ENCODE assay signal across 21 cellular contexts in the genomic region with DNA sequence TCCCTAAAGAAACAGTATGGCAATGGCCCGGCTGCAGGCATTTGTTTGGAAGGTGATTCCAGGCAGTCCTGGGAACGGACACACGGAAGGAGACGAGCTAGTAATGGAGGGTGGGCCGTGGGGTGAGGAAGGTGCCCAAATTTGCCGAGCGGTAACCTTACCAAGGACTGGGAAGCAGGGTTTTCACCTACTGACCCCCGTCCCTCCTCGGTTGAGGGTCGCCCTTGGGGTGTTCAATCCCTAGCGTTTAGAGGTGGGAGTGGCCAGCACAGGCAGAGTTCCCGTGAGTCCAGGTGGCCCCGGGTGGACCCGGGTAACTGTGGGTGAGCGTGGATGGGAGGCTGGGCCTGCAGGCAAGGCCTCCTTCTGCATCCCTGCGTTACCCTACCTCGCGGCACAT.
DNase-seq lines count a peak whose midpoint lies in the region; ATAC-seq, FAIRE-seq and TF ChIP-seq lines count a peak whose summit lies in the region.
"Had no signal": no experiment of that assay in that cellular context is flagged by ENCODE, and none has a peak within 500 bp of the region (broad histone marks: within the 10 kb centered on the region; RNA-seq: fewer than 3 reads in every experiment).

No MANE protein-coding gene starts in this region.

- no peaks in the 10 kb centered on the region for H3K4me1 Mint-ChIP-seq in activated naive CD8-positive, alpha-beta T cell treated with anti-CD3 and anti-CD28 coated beads, Interleukin-2, amount 50 U/mL, for 24 hours
- H3K4me1 Mint-ChIP-seq in activated naive CD8-positive, alpha-beta T cell treated with anti-CD3 and anti-CD28 coated beads for 36 hours: no peaks in the 10 kb centered on the region
- H3K4me1 Mint-ChIP-seq: B cell; CD4-positive, CD25-positive, alpha-beta regulatory T cell had no signal

- no peak overlapping the region for H2BK15ac ChIP-seq in neuronal stem cell (ENCODE audit: low read length)

- H3K9ac ChIP-seq in kidney (ENCODE audit: low read length in 2 of 2) (no peak overlapping the region), neuronal stem cell (ENCODE audit: low read depth, low read length, poor library complexity) (no peak overlapping the region)
- H3K9ac ChIP-seq: BLaER1 had no signal

- no peak for TF ChIP-seq POLR2A in body of pancreas (IDR thresholded peaks at IDR 0.05)

- H3K14ac ChIP-seq in neuronal stem cell (ENCODE audit: low read length): no peak overlapping the region

- no peak overlapping the region for H2BK12ac ChIP-seq in neuronal stem cell (ENCODE audit: low read length)

- FAIRE-seq in kidney (lab: Jason Lieb, UNC): no peak
- FAIRE-seq: A204.1, G401.6, GM12892 had no signal

- no peak overlapping the region for H2BK5ac ChIP-seq in neuronal stem cell (ENCODE audit: low read length)

- H3K27me3 Mint-ChIP-seq in activated naive CD8-positive, alpha-beta T cell treated with anti-CD3 and anti-CD28 coated beads, Interleukin-2, amount 50 U/mL, for 24 hours: no peaks in the 10 kb centered on the region
- H3K27me3 Mint-ChIP-seq in activated naive CD8-positive, alpha-beta T cell treated with anti-CD3 and anti-CD28 coated beads for 36 hours: no peaks in the 10 kb centered on the region
- H3K27me3 Mint-ChIP-seq: B cell; CD4-positive, CD25-positive, alpha-beta regulatory T cell had no signal

- no peak overlapping the region for H2BK120ac ChIP-seq in neuronal stem cell (ENCODE audit: low read depth, low read length)

- no CpG with 5 or more reads among the region's 18 CpGs for WGBS in neuronal stem cell (ENCODE audit: extremely low coverage in 2 of 2, insufficient read length in 2 of 2, insufficient replicate concordance in 1 of 2), 2 donors
- 79 to 88% methylated on average over 18 of the region's 18 CpGs for WGBS in body of pancreas, 2 donors

- no peaks in the 10 kb centered on the region for H3K36me3 Mint-ChIP-seq in activated naive CD8-positive, alpha-beta T cell treated with anti-CD3 and anti-CD28 coated beads, Interleukin-2, amount 50 U/mL, for 24 hours (ENCODE audit: low read depth)
- H3K36me3 Mint-ChIP-seq in activated naive CD8-positive, alpha-beta T cell treated with anti-CD3 and anti-CD28 coated beads for 36 hours: no peaks in the 10 kb centered on the region
- H3K36me3 Mint-ChIP-seq: CD4-positive, CD25-positive, alpha-beta regulatory T cell; CD8-positive, alpha-beta T cell had no signal

- no peak overlapping the region for H3K4me2 ChIP-seq in neuronal stem cell (ENCODE audit: insufficient read depth, low read length, poor library complexity, severe bottlenecking)

- TF ChIP-seq CTCF in kidney (IDR thresholded peaks at IDR 0.05; ENCODE audit: borderline replicate concordance, extremely low read depth, insufficient read depth) (no peak), body of pancreas (IDR thresholded peaks at IDR 0.05) (no peak)

- no peak overlapping the region for H3K23ac ChIP-seq in neuronal stem cell (ENCODE audit: low read depth, low read length, poor library complexity)

- intact Hi-C loops in kidney (cut with DNase I) (no loop called here), body of pancreas (cut with DNase I) (no loop called here)

- H4K8ac ChIP-seq in neuronal stem cell (ENCODE audit: low read depth, low read length): no peak overlapping the region

- H3K4me3 ChIP-seq in kidney (ENCODE audit: low read length in 2 of 2) (no peak overlapping the region), neuronal stem cell (ENCODE audit: low read length in 2 of 2) (no peak overlapping the region), body of pancreas (no peak overlapping the region)
- H3K4me3 ChIP-seq: BLaER1 had no signal

- H3K27ac Mint-ChIP-seq in activated naive CD8-positive, alpha-beta T cell treated with anti-CD3 and anti-CD28 coated beads, Interleukin-2, amount 50 U/mL, for 24 hours: no peak overlapping the region
- H3K27ac Mint-ChIP-seq in activated naive CD8-positive, alpha-beta T cell treated with anti-CD3 and anti-CD28 coated beads for 36 hours: no peak overlapping the region
- H3K27ac Mint-ChIP-seq: B cell; CD4-positive, CD25-positive, alpha-beta regulatory T cell; CD8-positive, alpha-beta T cell had no signal

- peaks cover 2% of the 10 kb centered on the region for H3K9me3 Mint-ChIP-seq in activated naive CD8-positive, alpha-beta T cell treated with anti-CD3 and anti-CD28 coated beads, Interleukin-2, amount 50 U/mL, for 24 hours
- no peaks in the 10 kb centered on the region for H3K9me3 Mint-ChIP-seq in activated naive CD8-positive, alpha-beta T cell treated with anti-CD3 and anti-CD28 coated beads for 36 hours

- no peak for DNase-seq in activated naive CD8-positive, alpha-beta T cell treated with anti-CD3 and anti-CD28 coated beads, Interleukin-2, amount 50 U/mL, for 24 hours
- no peak for DNase-seq in activated naive CD8-positive, alpha-beta T cell treated with anti-CD3 and anti-CD28 coated beads for 36 hours
- DNase-seq in kidney (peak; percentile 46), neuronal stem cell (ENCODE audit: low spot score) (no peak), HPDE6-E6E7 (ENCODE audit: extremely low spot score) (no peak), body of pancreas (no peak)
- DNase-seq: Caco-2; CD4-positive, CD25-positive, alpha-beta regulatory T cell; CD8-positive, alpha-beta T cell; DMS153; DND-41; GOT3; H9 had no signal

- H2AFZ ChIP-seq in neuronal stem cell (ENCODE audit: low read length): no peak overlapping the region

- no peak overlapping the region for H3K4me3 Mint-ChIP-seq in activated naive CD8-positive, alpha-beta T cell treated with anti-CD3 and anti-CD28 coated beads, Interleukin-2, amount 50 U/mL, for 24 hours
- no peak overlapping the region for H3K4me3 Mint-ChIP-seq in activated naive CD8-positive, alpha-beta T cell treated with anti-CD3 and anti-CD28 coated beads for 36 hours
- H3K4me3 Mint-ChIP-seq: B cell; CD4-positive, CD25-positive, alpha-beta regulatory T cell; CD8-positive, alpha-beta T cell; H9 had no signal

- H4K91ac ChIP-seq in neuronal stem cell (ENCODE audit: low read depth, low read length, poor library complexity): no peak overlapping the region

- H3K27ac ChIP-seq in kidney (ENCODE audit: low read depth in 2 of 2, low read length in 2 of 2) (no peak overlapping the region), neuronal stem cell (replicated peaks; ENCODE audit: low read length) (no peak overlapping the region), body of pancreas (no peak overlapping the region)
- H3K27ac ChIP-seq: 22Rv1, BLaER1 had no signal

- H3K4me1 ChIP-seq in kidney (ENCODE audit: control insufficient read depth in 1 of 2, insufficient read depth in 1 of 2, low read depth in 1 of 2, low read length in 2 of 2) (no peaks in the 10 kb centered on the region), neuronal stem cell (ENCODE audit: control insufficient read depth in 2 of 2, insufficient read depth in 1 of 2, low read depth in 1 of 2, low read length in 2 of 2) (no peaks in the 10 kb centered on the region), body of pancreas (no peaks in the 10 kb centered on the region)
- H3K4me1 ChIP-seq: Caco-2 had no signal

- no peaks in the 10 kb centered on the region for H3K36me3 ChIP-seq in kidney (ENCODE audit: control insufficient read depth in 1 of 2, insufficient read depth in 2 of 2, low read length in 2 of 2)
- no peaks in the 10 kb centered on the region for H3K36me3 ChIP-seq in neuronal stem cell (replicated peaks in 1 of 2; ENCODE audit: control insufficient read depth in 2 of 2, insufficient read depth in 2 of 2, low read length in 2 of 2)
- no peaks in the 10 kb centered on the region for H3K36me3 ChIP-seq in body of pancreas (replicated peaks in 1 of 2; ENCODE audit: insufficient read depth in 1 of 2, low read depth in 2 of 2)

- H3K18ac ChIP-seq in neuronal stem cell (ENCODE audit: low read length): no peak overlapping the region

- no peaks in the 10 kb centered on the region for H3K27me3 ChIP-seq in neuronal stem cell (ENCODE audit: control insufficient read depth in 3 of 3, insufficient read depth in 3 of 3, low read depth in 1 of 3, low read length in 3 of 3)
- H3K27me3 ChIP-seq in body of pancreas: no peaks in the 10 kb centered on the region
- H3K27me3 ChIP-seq: BLaER1 had no signal

- H3K9me3 ChIP-seq in kidney (ENCODE audit: control insufficient read depth in 1 of 2, low read length in 2 of 2) (peaks cover 2 to 5% of the 10 kb centered on the region in 2 donors), neuronal stem cell (replicated peaks in 1 of 2; ENCODE audit: control insufficient read depth in 2 of 2, insufficient read depth in 1 of 2, low read depth in 1 of 2, low read length in 2 of 2) (peaks cover 0 to under 1% of the 10 kb centered on the region in 2 donors), body of pancreas (peaks cover 0 to 3% (median 0%) of the 10 kb centered on the region in 3 donors)

- no peaks in the 10 kb centered on the region for H3K79me1 ChIP-seq in neuronal stem cell (ENCODE audit: low read depth, low read length)

- H3K4ac ChIP-seq in neuronal stem cell (ENCODE audit: low read length): no peak overlapping the region

- ATAC-seq in activated naive CD8-positive, alpha-beta T cell treated with anti-CD3 and anti-CD28 coated beads, Interleukin-2, amount 50 U/mL, for 24 hours: peak; percentile 16
- ATAC-seq in body of pancreas (no peak), HG03571 (IDR thresholded peaks at IDR 0.05; ENCODE audit: unreplicated experiment) (no peak)
- ATAC-seq: CD8-positive, alpha-beta T cell; HCT116 had no signal

- peak overlapping the region; percentile 11 for H2AK5ac ChIP-seq in neuronal stem cell (ENCODE audit: low read depth, low read length)
